1 cellular context compared by ENCODE assay signal in genomic region chr14:65101631-65102440, GRCh38.
TF ChIP-seq lines count a peak whose summit lies in the region.

No MANE protein-coding gene starts in this region.

TF ChIP-seq in HepG2, 621 proteins besides CTCF, POLR2A, EP300 and RAD21 (continued from another document):
- TF ChIP-seq SRSF9 (IDR thresholded peaks at IDR 0.05; ENCODE audit: borderline replicate concordance, insufficient read depth, low read depth, low read length, poor library complexity, severe bottlenecking), result no peak
- no peak for TF ChIP-seq PRDM10 (CRISPR knock-in tag; IDR thresholded peaks at IDR 0.05; ENCODE audit: low read depth)
- TF ChIP-seq ZNF335 (CRISPR knock-in tag; IDR thresholded peaks at IDR 0.05), result no peak
- peak; percentile 37 for TF ChIP-seq SPEN (CRISPR knock-in tag; IDR thresholded peaks at IDR 0.05; ENCODE audit: low read depth)
- TF ChIP-seq PHF8 (CRISPR knock-in tag; IDR thresholded peaks at IDR 0.05), result peak; percentile 47
- TF ChIP-seq ZBTB10 (CRISPR knock-in tag; IDR thresholded peaks at IDR 0.05; ENCODE audit: borderline replicate concordance), result no peak; the same call in 1 of the 2 replicates
- 0 out of 2 replicates have a peak, but pooled peaks have one; percentile 67 for TF ChIP-seq ZNF234 (CRISPR knock-in tag; conservative IDR thresholded peaks at IDR 0.05)
- TF ChIP-seq NFE2L1 (CRISPR knock-in tag; IDR thresholded peaks at IDR 0.05; ENCODE audit: borderline replicate concordance), result no peak
- TF ChIP-seq IRF1 (CRISPR knock-in tag; IDR thresholded peaks at IDR 0.05; ENCODE audit: low read depth), result no peak
- 0 out of 2 replicates have a peak, but pooled peaks have one; percentile 43 for TF ChIP-seq TOPORS (CRISPR knock-in tag; IDR thresholded peaks at IDR 0.05)
- TF ChIP-seq ARNTL (CRISPR knock-in tag; IDR thresholded peaks at IDR 0.05), result 0 out of 2 replicates have a peak, but pooled peaks have one; percentile 36
- TF ChIP-seq TRIM22 (IDR thresholded peaks at IDR 0.05), result no peak
- peak; percentile 53 for TF ChIP-seq AGO2 (optimal IDR thresholded peaks at IDR 0.05; ENCODE audit: low read depth, low read length)
- TF ChIP-seq SP2 (CRISPR knock-in tag; IDR thresholded peaks at IDR 0.05), result 0 out of 2 replicates have a peak, but pooled peaks have one; percentile 20
- no peak for TF ChIP-seq ZNF83 (CRISPR knock-in tag; IDR thresholded peaks at IDR 0.05; ENCODE audit: borderline replicate concordance)
- TF ChIP-seq NR2C2 (CRISPR knock-in tag; IDR thresholded peaks at IDR 0.05; ENCODE audit: borderline replicate concordance), result no peak
- no peak for TF ChIP-seq BCL6 (CRISPR knock-in tag; IDR thresholded peaks at IDR 0.05)
- TF ChIP-seq ZNF670 (CRISPR knock-in tag; IDR thresholded peaks at IDR 0.05; ENCODE audit: borderline replicate concordance), result 0 out of 2 replicates have a peak, but pooled peaks have one; percentile 61
- TF ChIP-seq FOXJ3 (CRISPR knock-in tag; IDR thresholded peaks at IDR 0.05; ENCODE audit: borderline replicate concordance), result no peak
- 0 out of 2 replicates have a peak, but pooled peaks have one; percentile 18 for TF ChIP-seq HNF1B (CRISPR knock-in tag; IDR thresholded peaks at IDR 0.05)
- no peak for TF ChIP-seq PHF20 (CRISPR knock-in tag; IDR thresholded peaks at IDR 0.05)
- no peak for TF ChIP-seq SNAPC5 (CRISPR knock-in tag; IDR thresholded peaks at IDR 0.05; ENCODE audit: borderline replicate concordance)
- no peak for TF ChIP-seq ZNF703 (CRISPR knock-in tag; IDR thresholded peaks at IDR 0.05; ENCODE audit: borderline replicate concordance)
- TF ChIP-seq ZNF782 (CRISPR knock-in tag; IDR thresholded peaks at IDR 0.05; ENCODE audit: borderline replicate concordance), result 0 out of 2 replicates have a peak, but pooled peaks have one; percentile 50
- TF ChIP-seq YEATS4 (CRISPR knock-in tag; IDR thresholded peaks at IDR 0.05; ENCODE audit: borderline replicate concordance), result 0 out of 2 replicates have a peak, but pooled peaks have one; percentile 2
- TF ChIP-seq EEA1 (CRISPR knock-in tag; IDR thresholded peaks at IDR 0.05; ENCODE audit: borderline replicate concordance), result 0 out of 2 replicates have a peak, but pooled peaks have one; percentile 66
- peak; percentile 50; the same call in 1 of the 2 replicates for TF ChIP-seq ZNF646 (CRISPR knock-in tag; IDR thresholded peaks at IDR 0.05)
- TF ChIP-seq RBFOX2 (IDR thresholded peaks at IDR 0.05; ENCODE audit: low read depth, low read length), result peak; percentile 65
- TF ChIP-seq IRF9 (CRISPR knock-in tag; IDR thresholded peaks at IDR 0.05; ENCODE audit: borderline replicate concordance), result peak; percentile 35; the same call in 1 of the 2 replicates
- TF ChIP-seq UBTF (CRISPR knock-in tag; IDR thresholded peaks at IDR 0.05), result peak; percentile 34; the same call in 1 of the 2 replicates
- peak; percentile 55 for TF ChIP-seq HDAC1 (CRISPR knock-in tag; IDR thresholded peaks at IDR 0.05)
